6 cellular contexts compared by ENCODE assay signal in the genomic region with DNA sequence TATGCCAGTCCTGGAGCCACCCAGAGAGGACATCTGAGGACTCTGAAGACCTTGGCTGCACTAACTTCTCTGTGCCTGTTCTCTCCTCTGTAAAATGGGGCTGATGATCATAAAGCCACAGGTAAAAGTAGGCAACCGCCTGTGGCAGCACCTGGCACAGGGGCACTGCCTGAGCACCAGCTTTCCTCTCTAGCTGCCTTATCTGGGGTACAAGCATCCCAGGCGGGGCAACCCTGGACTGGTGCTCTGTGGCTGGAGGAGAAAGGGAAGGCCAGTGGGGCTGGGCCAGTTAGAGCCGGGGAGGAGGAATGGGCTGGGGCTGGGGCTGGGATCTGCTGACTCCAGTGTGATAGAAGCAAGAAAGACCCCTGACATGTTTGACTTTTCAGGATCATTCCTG. TPM values are rescaled to one million over a fixed set of nuclear protein-coding genes. Genes with fewer than 3 reads are reported as not detected.
"Had no signal": no experiment of that assay in that cellular context is flagged by ENCODE, and none has a peak within 500 bp of the region (broad histone marks: within the 10 kb centered on the region; RNA-seq: fewer than 3 reads in every experiment).

No MANE protein-coding gene starts in this region.

RNA-seq across cellular contexts. Expression of a gene that starts 18.2 kb away (rescaled TPM):
- total RNA-seq: HepG2, HT-29, HT1080, IMR-90, K562 had no signal
- polyA plus RNA-seq: HepG2, IgD-negative memory B cell, IMR-90, K562 had no signal
